In genomic region chr2:11830708-11831301, GRCh38 we compare ENCODE assay signal across 8 cellular contexts.
DNase-seq lines count a peak whose midpoint lies in the region; ATAC-seq and TF ChIP-seq lines count a peak whose summit lies in the region.

No MANE protein-coding gene starts in this region.

- TF ChIP-seq CTCF in PC-9 (conservative IDR thresholded peaks at IDR 0.05) (no peak), epithelial cell of proximal tubule (conservative IDR thresholded peaks at IDR 0.05; ENCODE audit: low read depth, low read length) (no peak), psoas muscle (IDR thresholded peaks at IDR 0.05) (no peak)

- H3K9me3 ChIP-seq in CD8-positive, alpha-beta memory T cell (ENCODE audit: low read length), result no peaks in the 10 kb centered on the region
- peaks cover 13% of the 10 kb centered on the region for H3K9me3 ChIP-seq in PC-9 (ENCODE audit: insufficient read depth, low read depth)
- H3K9me3 ChIP-seq in psoas muscle, result no peaks in the 10 kb centered on the region

- DNase-seq in CD8-positive, alpha-beta memory T cell, result no peak
- DNase-seq in PC-9 (no peak), epithelial cell of proximal tubule (ENCODE audit: low read depth) (no peak), psoas muscle (no peak), G401 (ENCODE audit: low spot score) (no peak), NCI-H2107 (lab: John Stamatoyannopoulos, UW) (no peak)
- no peak for DNase-seq in activated CD8-positive, alpha-beta memory T cell treated with anti-CD3 and anti-CD28 coated beads for 24 hours

- 63 to 71% (median 71%) methylated on average over 7 of the region's 7 CpGs for WGBS in psoas muscle, 3 donors

- intact Hi-C loops in PC-9 (cut with micrococcal nuclease; ENCODE audit: unreplicated experiment), result loop anchor here (1.0 to 10.0 kb wide), 8 partner anchors 32 to 1176 kb away; no protein-coding TSS in a partner anchor
- intact Hi-C loops in psoas muscle (cut with DNase I), result loop anchor here (5.0 to 10.0 kb wide), 2 partner anchors 1101 to 1104 kb away; no protein-coding TSS in a partner anchor

- H4K20me1 ChIP-seq in PC-9 (ENCODE audit: insufficient read depth), result no peaks in the 10 kb centered on the region

- H3K9me2 ChIP-seq in PC-9 (ENCODE audit: insufficient read depth), result no peaks in the 10 kb centered on the region

- peak overlapping the region; percentile 38 for H3K4me3 ChIP-seq in CD8-positive, alpha-beta memory T cell (ENCODE audit: low read length)
- H3K4me3 ChIP-seq in PC-9 (peak overlapping the region; percentile 44), epithelial cell of proximal tubule (ENCODE audit: low read depth, low read length) (peak overlapping the region; percentile 37), psoas muscle (peak overlapping the region; percentile 39)

- H3K27ac ChIP-seq in CD8-positive, alpha-beta memory T cell (ENCODE audit: low read depth, low read length), result peak overlapping the region; percentile 26
- H3K27ac ChIP-seq in PC-9 (peak overlapping the region; percentile 97), psoas muscle (peak overlapping the region; percentile 64)

- H3K9me3 Mint-ChIP-seq in CD8-positive, alpha-beta memory T cell, result peaks cover 3 to 15% (median 8%) of the 10 kb centered on the region in 5 donors

- CTCF ChIA-PET in CD8-positive, alpha-beta memory T cell (lab: Charles Lee), result interaction anchor here (4.2 kb wide), 1 partner anchor 1176 kb away, joined by 27 read pairs; no protein-coding TSS in a partner anchor
- CTCF ChIA-PET in PC-9 (lab: Charles Lee), result no interaction called here

- H3K79me2 ChIP-seq in PC-9 (ENCODE audit: low read depth), result no peaks in the 10 kb centered on the region

- 0 out of 2 replicates have a peak overlapping the region, but pooled peaks have one; percentile 49 for H2AFZ ChIP-seq in PC-9

- H3K27ac Mint-ChIP-seq in CD8-positive, alpha-beta memory T cell, result peak overlapping the region in 4 of 8 donors; percentile 43 to 86 (median 64)

- POLR2A ChIA-PET in CD8-positive, alpha-beta memory T cell (lab: Charles Lee), result no interaction called here
- POLR2A ChIA-PET in PC-9 (lab: Charles Lee; ENCODE audit: unreplicated experiment), result interaction anchor here (0.7 kb wide), 1 partner anchor 87 kb away, joined by 3 read pairs; no protein-coding TSS in a partner anchor

- no peaks in the 10 kb centered on the region for H3K27me3 ChIP-seq in CD8-positive, alpha-beta memory T cell (ENCODE audit: insufficient read depth, low read length, poor library complexity, severe bottlenecking)
- H3K27me3 ChIP-seq in PC-9 (ENCODE audit: insufficient read depth, low read depth), result no peaks in the 10 kb centered on the region
- H3K27me3 ChIP-seq in psoas muscle (ENCODE audit: insufficient read depth in 3 of 3, low read length in 2 of 3), result no peaks in the 10 kb centered on the region

- peaks cover 42% of the 10 kb centered on the region for H3F3A ChIP-seq in PC-9 (ENCODE audit: insufficient read depth, low read depth)

- peaks cover 23 to 58% (median 48%) of the 10 kb centered on the region in 3 donors for H3K4me1 Mint-ChIP-seq in CD8-positive, alpha-beta memory T cell

- BruUV-seq in PC-9 (replicated peaks; lab: Mats Ljungman, UMichigan), result no TSS peak

- H3K4me3 Mint-ChIP-seq in CD8-positive, alpha-beta memory T cell, result peak overlapping the region; percentile 59 to 86 (median 82)

- no peaks in the 10 kb centered on the region for H3K27me3 Mint-ChIP-seq in CD8-positive, alpha-beta memory T cell

- in situ Hi-C loops in G401 (cut with HindIII; ENCODE audit: low sequenced_read_pairs), result no loop called here

- peaks cover 13 to 24% (median 16%) of the 10 kb centered on the region in 3 donors for H3K36me3 Mint-ChIP-seq in CD8-positive, alpha-beta memory T cell

- peak overlapping the region; percentile 81 for H3K4me2 ChIP-seq in PC-9

- ATAC-seq in psoas muscle (no peak), HG03039 (IDR thresholded peaks at IDR 0.05; ENCODE audit: unreplicated experiment) (no peak)

- no peaks in the 10 kb centered on the region for H3K36me3 ChIP-seq in CD8-positive, alpha-beta memory T cell (ENCODE audit: insufficient read depth, low read length)
- H3K36me3 ChIP-seq in PC-9 (ENCODE audit: low read depth) (no peaks in the 10 kb centered on the region; the same call in 1 of the 2 replicates), psoas muscle (ENCODE audit: insufficient read depth in 1 of 2, low read depth in 1 of 2) (peaks cover 0 to 23% of the 10 kb centered on the region in 2 donors)

- H3K4me1 ChIP-seq in CD8-positive, alpha-beta memory T cell (ENCODE audit: insufficient read depth, low read length), result peaks cover 22% of the 10 kb centered on the region
- peaks cover 36% of the 10 kb centered on the region for H3K4me1 ChIP-seq in PC-9 (replicated peaks; ENCODE audit: insufficient read depth)
- H3K4me1 ChIP-seq in psoas muscle, result peaks cover 21% of the 10 kb centered on the region

Comparison
In these comparisons a context has a peak if more than half of its experiments do, and no peak if none do; other contexts are left out.
1. H3K27ac ChIP-seq: peak in every context shown above with its lines; median percentile 97 in PC-9; 64 in psoas muscle; 26 in CD8-positive, alpha-beta memory T cell.